8 cellular contexts compared by ENCODE assay signal in the genomic region with DNA sequence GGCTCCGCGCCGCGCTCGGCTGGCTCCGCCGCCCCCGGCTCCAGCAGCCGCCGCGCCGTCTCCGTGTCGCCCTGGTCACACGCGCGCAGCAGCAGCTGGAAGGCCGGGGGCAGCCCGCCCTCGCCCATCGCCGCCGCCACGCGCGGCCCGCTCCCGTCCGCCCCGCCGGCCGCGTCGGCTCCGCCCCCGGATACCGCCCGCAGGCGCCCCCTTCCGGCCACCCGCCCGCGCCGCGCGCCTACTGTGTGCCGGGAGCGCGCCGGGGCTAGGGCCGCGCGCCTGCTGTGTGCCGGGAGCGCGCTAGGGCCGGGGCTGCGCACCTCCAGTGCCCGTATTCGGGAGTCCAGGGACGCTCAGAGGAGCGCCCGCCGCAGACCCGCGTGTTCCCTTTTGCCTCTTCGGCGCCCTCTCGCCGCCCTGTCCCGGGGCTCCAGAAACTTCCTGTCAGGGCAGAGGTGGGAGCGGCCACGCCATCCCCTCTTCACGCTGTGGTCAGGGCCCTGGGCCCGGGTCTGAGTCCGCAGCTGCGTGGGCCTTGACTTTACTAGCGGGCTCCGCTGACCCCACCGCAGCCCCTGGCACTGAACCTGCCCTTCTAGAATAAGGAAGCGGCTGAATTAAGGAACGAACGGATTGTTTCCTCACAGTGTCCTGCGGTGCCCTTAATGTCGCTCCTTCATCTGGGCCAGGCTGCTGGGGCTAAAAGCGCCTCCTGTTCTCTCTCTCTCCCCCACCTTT. TPM values are rescaled to one million over a fixed set of nuclear protein-coding genes. Genes with fewer than 3 reads are reported as not detected.
DNase-seq lines count a peak whose midpoint lies in the region; ATAC-seq, FAIRE-seq and TF ChIP-seq lines count a peak whose summit lies in the region.

ANKS6 (minus strand) TSS at position 192 of the 738 bp plus-strand sequence; CDS start at position 128, 64 bp downstream.

- peak within 1 kb of the TSS; percentile 79 for H3K9ac ChIP-seq in SK-N-MC (ENCODE audit: insufficient read length)

- no peaks in the 10 kb centered on the region for H3K9me3 ChIP-seq in SK-N-MC (ENCODE audit: low read depth, low read length)
- no peaks in the 10 kb centered on the region for H3K9me3 ChIP-seq in pancreas
- no peaks in the 10 kb centered on the region for H3K9me3 ChIP-seq in thymus (ENCODE audit: control insufficient read depth)

- intact Hi-C loops in Right ventricle myocardium inferior (cut with DNase I) (no loop called here), pancreas (cut with DNase I) (no loop called here)

- peak within 1 kb of the TSS; percentile 72 for H3K27ac Mint-ChIP-seq in activated naive CD8-positive, alpha-beta T cell

- H3K27me3 ChIP-seq in pancreas, result no peaks in the 10 kb centered on the region
- peaks cover 2% of the 10 kb centered on the region for H3K27me3 ChIP-seq in thymus (ENCODE audit: control insufficient read depth, insufficient read depth)

- H3K27ac ChIP-seq in SK-N-MC (no peak within 1 kb of the TSS), pancreas (peak within 1 kb of the TSS; percentile 35 to 74 (median 56)), thymus (ENCODE audit: low read depth) (peak within 1 kb of the TSS; percentile 55)

- no peaks in the 10 kb centered on the region for H3K9me3 Mint-ChIP-seq in activated naive CD8-positive, alpha-beta T cell (ENCODE audit: low read depth)

- TF ChIP-seq CTCF in pancreas (IDR thresholded peaks at IDR 0.05), result peak; percentile 15 to 34 (median 24)

- WGBS in pancreas, 2 donors, result 5 to 16% methylated on average over 24 to 86 of the region's 86 CpGs
- WGBS in thymus, result 2% methylated on average over 86 of the region's 86 CpGs

- H3K4me1 ChIP-seq in pancreas (peaks cover 0 to 7% (median 0%) of the 10 kb centered on the region in 3 donors), thymus (ENCODE audit: control insufficient read depth, insufficient read depth, low read length) (no peaks in the 10 kb centered on the region)

- peaks cover 1% of the 10 kb centered on the region for H3K27me3 Mint-ChIP-seq in activated naive CD8-positive, alpha-beta T cell

- DNase-seq in DMS153 treated with DMSO at 0.1 percent for 48 hours (lab: John Stamatoyannopoulos, UW; ENCODE audit: unreplicated experiment), result peak; percentile 14
- DNase-seq in HuH-7.5 (ENCODE audit: low spot score), result peak; percentile 90
- no peak for DNase-seq in SK-N-MC (ENCODE audit: low read depth, low spot score)
- DNase-seq in Right ventricle myocardium inferior (ENCODE audit: missing footprints), result peak; percentile 90
- DNase-seq in pancreas, result peak; percentile 79 to 99 (median 90)

- H3K4me3 Mint-ChIP-seq in activated naive CD8-positive, alpha-beta T cell, result peak within 1 kb of the TSS; percentile 88

- no peak for FAIRE-seq in pancreas (lab: Jason Lieb, UNC)

- H3K36me3 ChIP-seq in SK-N-MC (ENCODE audit: insufficient read depth, low read length) (no peaks in the 10 kb centered on the region), pancreas (no peaks in the 10 kb centered on the region), thymus (ENCODE audit: control insufficient read depth, insufficient read depth) (no peaks in the 10 kb centered on the region)

- H3K4me3 ChIP-seq in SK-N-MC, result peak within 1 kb of the TSS; percentile 88
- peak within 1 kb of the TSS; percentile 53 to 81 (median 61) for H3K4me3 ChIP-seq in pancreas
- peak within 1 kb of the TSS; percentile 67 for H3K4me3 ChIP-seq in thymus (ENCODE audit: low read length)

- peaks cover 29% of the 10 kb centered on the region for H3K4me1 Mint-ChIP-seq in activated naive CD8-positive, alpha-beta T cell (ENCODE audit: low read depth)

- peaks cover 2% of the 10 kb centered on the region for H3K36me3 Mint-ChIP-seq in activated naive CD8-positive, alpha-beta T cell

- ATAC-seq in GM21447 (IDR thresholded peaks at IDR 0.05; ENCODE audit: unreplicated experiment), result peak; percentile 75
- ATAC-seq in Right ventricle myocardium inferior, result peak; percentile 97
- peak; percentile 94 to 95 (median 95) for ATAC-seq in pancreas

RNA-seq across cellular contexts. Expression of gene ANKS6, which starts in this region (rescaled TPM):
- total RNA-seq in Right ventricle myocardium inferior, result 4.4 TPM
- 10 to 100 TPM; 10.6 to 17.6 (median 11.9) TPM for total RNA-seq in pancreas
- 10 to 100 TPM; 17.4 to 20.6 TPM for polyA plus RNA-seq in pancreas
- 11.6 TPM for polyA plus RNA-seq in thymus
